ENCODE assay signal across 12 cellular contexts in the genomic region with DNA sequence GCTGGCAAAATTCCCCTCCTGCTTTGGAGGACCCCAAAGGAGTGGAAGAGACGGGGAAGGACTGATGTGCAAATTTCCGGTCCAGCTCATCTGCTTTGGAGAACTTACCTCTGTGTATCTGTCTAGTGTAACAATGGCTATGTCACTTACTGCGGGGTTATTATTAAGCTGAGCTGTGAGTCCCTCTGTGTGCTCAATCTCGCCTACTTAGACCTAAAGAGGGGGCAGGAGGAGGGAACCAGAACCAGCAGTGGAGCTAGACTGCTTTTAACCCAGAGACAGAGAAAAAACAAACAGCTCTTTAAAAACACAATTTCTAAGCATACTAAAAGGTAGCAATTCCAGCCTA.
DNase-seq lines count a peak whose midpoint lies in the region; ATAC-seq, FAIRE-seq and TF ChIP-seq lines count a peak whose summit lies in the region.
"Had no signal": no experiment of that assay in that cellular context is flagged by ENCODE, and none has a peak within 500 bp of the region (broad histone marks: within the 10 kb centered on the region; RNA-seq: fewer than 3 reads in every experiment).

No MANE protein-coding gene starts in this region.

- H3K9me3 Mint-ChIP-seq in chondrocyte (ENCODE audit: low read depth) = peaks cover 3% of the 10 kb centered on the region
- H3K9me3 Mint-ChIP-seq in activated naive CD4-positive, alpha-beta T cell treated with anti-CD3 and anti-CD28 coated beads for 36 hours = no peaks in the 10 kb centered on the region
- H3K9me3 Mint-ChIP-seq: naive thymus-derived CD8-positive, alpha-beta T cell had no signal

- H3K4me3 ChIP-seq in muscle layer of colon (ENCODE audit: low read depth in 1 of 2, low read length in 2 of 2) (no peak overlapping the region), tibial artery (peak overlapping the region in 1 of 2 donors; percentile 3), kidney (ENCODE audit: low read length in 2 of 2) (no peak overlapping the region)

- H3K4me1 Mint-ChIP-seq in chondrocyte (ENCODE audit: low read depth) = peaks cover 64% of the 10 kb centered on the region
- peaks cover 32% of the 10 kb centered on the region for H3K4me1 Mint-ChIP-seq in activated naive CD4-positive, alpha-beta T cell treated with anti-CD3 and anti-CD28 coated beads for 36 hours (ENCODE audit: low read depth)

- no peak for FAIRE-seq in kidney (lab: Jason Lieb, UNC)

- H3K27me3 Mint-ChIP-seq in chondrocyte (ENCODE audit: low read depth) = no peaks in the 10 kb centered on the region
- H3K27me3 Mint-ChIP-seq in activated naive CD4-positive, alpha-beta T cell treated with anti-CD3 and anti-CD28 coated beads for 36 hours (ENCODE audit: low read depth) = no peaks in the 10 kb centered on the region
- H3K27me3 Mint-ChIP-seq: naive thymus-derived CD8-positive, alpha-beta T cell had no signal

- H3K27me3 ChIP-seq in muscle layer of colon (ENCODE audit: control insufficient read depth in 1 of 2, insufficient read depth in 2 of 2, low read length in 2 of 2) = no peaks in the 10 kb centered on the region
- no peaks in the 10 kb centered on the region for H3K27me3 ChIP-seq in tibial artery

- peak in 2 of 3 experiments; percentile 55 to 74 for DNase-seq in NCI-H1417 (lab: John Stamatoyannopoulos, UW)
- DNase-seq in NCI-H1417 treated with DMSO at 0.1 percent for 48 hours (lab: John Stamatoyannopoulos, UW) = no peak
- DNase-seq in chondrocyte (ENCODE audit: low spot score) = no peak
- no peak for DNase-seq in tibial artery
- DNase-seq in kidney = no peak
- DNase-seq in activated naive CD4-positive, alpha-beta T cell treated with anti-CD3 and anti-CD28 coated beads for 36 hours = no peak
- DNase-seq: 8988T; activated CD4-positive, alpha-beta T cell treated with anti-CD3 and anti-CD28 coated beads for 1 hour; Kasumi-1; naive thymus-derived CD8-positive, alpha-beta T cell had no signal

- no peak overlapping the region for H3K4me3 Mint-ChIP-seq in chondrocyte (ENCODE audit: unreplicated experiment)
- no peak overlapping the region for H3K4me3 Mint-ChIP-seq in activated naive CD4-positive, alpha-beta T cell treated with anti-CD3 and anti-CD28 coated beads for 36 hours
- H3K4me3 Mint-ChIP-seq: naive thymus-derived CD8-positive, alpha-beta T cell had no signal

- CTCF ChIA-PET in activated naive CD4-positive, alpha-beta T cell treated with anti-CD3 and anti-CD28 coated beads for 36 hours (lab: Charles Lee) = no interaction called here

- H3K27ac ChIP-seq in muscle layer of colon (ENCODE audit: low read depth, low read length) = peak overlapping the region; percentile 39
- H3K27ac ChIP-seq in tibial artery = peak overlapping the region; percentile 51 to 73
- no peak overlapping the region for H3K27ac ChIP-seq in kidney (ENCODE audit: low read depth in 2 of 2, low read length in 2 of 2)

- H3K4me1 ChIP-seq in muscle layer of colon (ENCODE audit: insufficient read depth, low read length) (peaks cover 30% of the 10 kb centered on the region), tibial artery (peaks cover 0 to 79% (median 49%) of the 10 kb centered on the region in 4 donors), kidney (ENCODE audit: control insufficient read depth in 1 of 2, insufficient read depth in 1 of 2, low read depth in 1 of 2, low read length in 2 of 2) (peaks cover 16 to 26% of the 10 kb centered on the region in 2 donors)

- H3K9me3 ChIP-seq in muscle layer of colon (ENCODE audit: low read length) = no peaks in the 10 kb centered on the region
- no peaks in the 10 kb centered on the region for H3K9me3 ChIP-seq in tibial artery
- H3K9me3 ChIP-seq in kidney (ENCODE audit: control insufficient read depth in 1 of 2, low read length in 2 of 2) = no peaks in the 10 kb centered on the region

- no peak for ATAC-seq in HG02678 (IDR thresholded peaks at IDR 0.05; ENCODE audit: unreplicated experiment)
- ATAC-seq: naive thymus-derived CD8-positive, alpha-beta T cell had no signal

- H3K9ac ChIP-seq in muscle layer of colon (ENCODE audit: low read length) (no peak overlapping the region), kidney (ENCODE audit: low read length in 2 of 2) (no peak overlapping the region)

- no peak for TF ChIP-seq CTCF in chondrocyte (IDR thresholded peaks at IDR 0.05)
- TF ChIP-seq CTCF in tibial artery (IDR thresholded peaks at IDR 0.05) = no peak
- TF ChIP-seq CTCF in kidney (IDR thresholded peaks at IDR 0.05; ENCODE audit: borderline replicate concordance, extremely low read depth, insufficient read depth) = no peak

- intact Hi-C loops in tibial artery (cut with DNase I; ENCODE audit: low total_unique reads) (loop anchor here (10.0 kb wide), 1 partner anchor 79 kb away; a partner anchor contains a TSS), kidney (cut with DNase I) (no loop called here)
- intact Hi-C loops in activated naive CD4-positive, alpha-beta T cell treated with anti-CD3 and anti-CD28 coated beads for 36 hours (cut with micrococcal nuclease) = no loop called here

- H3K36me3 ChIP-seq in muscle layer of colon (ENCODE audit: insufficient read depth, low read length) (no peaks in the 10 kb centered on the region), tibial artery (no peaks in the 10 kb centered on the region), kidney (ENCODE audit: control insufficient read depth in 1 of 2, insufficient read depth in 2 of 2, low read length in 2 of 2) (no peaks in the 10 kb centered on the region)

- peaks cover 1% of the 10 kb centered on the region for H3K36me3 Mint-ChIP-seq in chondrocyte (ENCODE audit: low read depth)
- no peaks in the 10 kb centered on the region for H3K36me3 Mint-ChIP-seq in activated naive CD4-positive, alpha-beta T cell treated with anti-CD3 and anti-CD28 coated beads for 36 hours (ENCODE audit: low read depth)
- H3K36me3 Mint-ChIP-seq: naive thymus-derived CD8-positive, alpha-beta T cell had no signal

- peak overlapping the region; percentile 88 for H3K27ac Mint-ChIP-seq in chondrocyte (ENCODE audit: unreplicated experiment)
- H3K27ac Mint-ChIP-seq in activated naive CD4-positive, alpha-beta T cell treated with anti-CD3 and anti-CD28 coated beads for 36 hours = no peak overlapping the region
- H3K27ac Mint-ChIP-seq: naive thymus-derived CD8-positive, alpha-beta T cell had no signal

Comparison
In these comparisons a context has a peak if more than half of its experiments do, and no peak if none do; other contexts are left out.
1. DNase-seq: peak in NCI-H1417 (2 of 3); none in NCI-H1417 treated with DMSO at 0.1 percent for 48 hours (single experiment), chondrocyte (single experiment), tibial artery (0 of 2), kidney (single experiment) and activated naive CD4-positive, alpha-beta T cell treated with anti-CD3 and anti-CD28 coated beads for 36 hours (single experiment).
2. H3K27ac ChIP-seq: peak in muscle layer of colon (single experiment) and tibial artery (2 of 2); none in kidney (0 of 2).